In the genomic region with DNA sequence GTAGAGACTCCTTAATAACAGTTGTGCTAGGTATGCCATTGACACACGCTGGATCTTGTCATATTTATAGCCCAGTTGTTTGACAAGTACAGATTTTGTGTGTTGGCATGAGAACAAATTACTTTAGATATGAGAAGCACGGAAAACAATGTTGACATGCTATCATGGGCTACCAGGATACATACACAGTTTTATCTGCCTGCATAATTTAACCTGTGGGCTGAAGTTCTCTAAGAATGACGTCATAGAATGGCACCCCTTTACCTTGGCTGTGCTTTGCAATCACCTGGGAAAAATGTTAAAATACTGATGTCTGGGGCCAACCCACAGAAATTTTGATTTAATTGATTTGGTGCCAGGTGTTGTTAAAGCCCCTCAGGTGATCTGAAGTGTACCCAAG, we compare ENCODE assay signal across 31 cellular contexts. TPM values are rescaled to one million over a fixed set of nuclear protein-coding genes. Genes with fewer than 3 reads are reported as not detected.
DNase-seq lines count a peak whose midpoint lies in the region; ATAC-seq, FAIRE-seq and TF ChIP-seq lines count a peak whose summit lies in the region.
"Had no signal": no experiment of that assay in that cellular context is flagged by ENCODE, and none has a peak within 500 bp of the region (broad histone marks: within the 10 kb centered on the region; RNA-seq: fewer than 3 reads in every experiment).

No MANE protein-coding gene starts in this region.

- 90% methylated on average over 3 of the region's 3 CpGs for WGBS in HepG2 (ENCODE audit: low lambda C conversion rate)

- TF ChIP-seq CTCF in VCaP (conservative IDR thresholded peaks at IDR 0.05) (no peak), foreskin keratinocyte (conservative IDR thresholded peaks at IDR 0.05) (no peak), HepG2 (CRISPR knock-in tag; IDR thresholded peaks at IDR 0.05) (no peak), osteocyte (IDR thresholded peaks at IDR 0.05) (no peak)
- no peak for TF ChIP-seq CTCF in activated CD8-positive, alpha-beta T cell treated with anti-CD3 and anti-CD28 coated beads for 36 hours (IDR thresholded peaks at IDR 0.05)

- no peak for TF ChIP-seq RAD21 in HepG2 (CRISPR knock-in tag; IDR thresholded peaks at IDR 0.05)

- intact Hi-C loops in HepG2 (cut with micrococcal nuclease; ENCODE audit: unreplicated experiment), result no loop called here
- intact Hi-C loops in activated CD8-positive, alpha-beta T cell treated with anti-CD3 and anti-CD28 coated beads for 36 hours (cut with micrococcal nuclease), result no loop called here

- no peak for TF ChIP-seq EP300 in HepG2 (IDR thresholded peaks at IDR 0.05; ENCODE audit: low read depth in 2 of 2, low read length in 2 of 2)
- no peak for TF ChIP-seq EP300 in HepG2 (CRISPR knock-in tag; IDR thresholded peaks at IDR 0.05; ENCODE audit: borderline replicate concordance)

- H3K9me3 Mint-ChIP-seq in osteocyte (ENCODE audit: unreplicated experiment), result no peaks in the 10 kb centered on the region
- H3K9me3 Mint-ChIP-seq in activated CD8-positive, alpha-beta T cell treated with anti-CD3 and anti-CD28 coated beads for 36 hours, result no peaks in the 10 kb centered on the region
- H3K9me3 Mint-ChIP-seq: CD4-positive, alpha-beta memory T cell had no signal

- H3K36me3 Mint-ChIP-seq in osteocyte (ENCODE audit: unreplicated experiment), result peaks cover 2% of the 10 kb centered on the region
- H3K36me3 Mint-ChIP-seq in activated CD8-positive, alpha-beta T cell treated with anti-CD3 and anti-CD28 coated beads for 36 hours (ENCODE audit: low read depth), result no peaks in the 10 kb centered on the region
- H3K36me3 Mint-ChIP-seq: CD4-positive, alpha-beta memory T cell had no signal

- POLR2A ChIA-PET in HepG2 (lab: Yijun Ruan, JAX), result no interaction called here
- POLR2A ChIA-PET in activated CD8-positive, alpha-beta T cell treated with anti-CD3 and anti-CD28 coated beads for 36 hours (lab: Charles Lee), result no interaction called here

- no peak overlapping the region for H3K27ac Mint-ChIP-seq in osteocyte (ENCODE audit: unreplicated experiment)
- no peak overlapping the region for H3K27ac Mint-ChIP-seq in activated CD8-positive, alpha-beta T cell treated with anti-CD3 and anti-CD28 coated beads for 36 hours
- H3K27ac Mint-ChIP-seq: CD4-positive, alpha-beta memory T cell had no signal

- H3K36me3 ChIP-seq in HepG2 (replicated peaks in 1 of 2; ENCODE audit: control insufficient read depth in 1 of 2, insufficient read depth in 2 of 2, low read length in 2 of 2), result no peaks in the 10 kb centered on the region

- no peak overlapping the region for H2AFZ ChIP-seq in HepG2 (ENCODE audit: low read length)

- H3K27me3 ChIP-seq in foreskin keratinocyte, result peaks cover 31% of the 10 kb centered on the region
- no peaks in the 10 kb centered on the region for H3K27me3 ChIP-seq in HepG2 (ENCODE audit: control insufficient read depth in 1 of 2, insufficient read depth in 2 of 2, low read length in 2 of 2)

- H3K4me1 ChIP-seq in foreskin keratinocyte (no peaks in the 10 kb centered on the region), HepG2 (ENCODE audit: insufficient read depth, low read length) (peaks cover 36% of the 10 kb centered on the region)

- CTCF ChIA-PET in HepG2 (lab: Yijun Ruan, JAX; ENCODE audit: low intra/inter-chr PET ratio, low total read pairs), result no interaction called here
- CTCF ChIA-PET in activated CD8-positive, alpha-beta T cell treated with anti-CD3 and anti-CD28 coated beads for 36 hours (lab: Charles Lee), result no interaction called here

- BruUV-seq in HepG2 (replicated peaks; lab: Mats Ljungman, UMichigan), result no TSS peak

- no peak overlapping the region for H3K4me3 ChIP-seq in HepG2 (replicated peaks in 1 of 3; ENCODE audit: insufficient read depth in 1 of 3, low read depth in 2 of 3, low read length in 3 of 3)

- H3K27ac ChIP-seq in VCaP (peak overlapping the region; percentile 81), foreskin keratinocyte (no peak overlapping the region), HepG2 (ENCODE audit: extremely low read length, insufficient read depth, low read length) (no peak overlapping the region)

- H3K27me3 Mint-ChIP-seq in osteocyte (ENCODE audit: unreplicated experiment), result peaks cover 2% of the 10 kb centered on the region
- H3K27me3 Mint-ChIP-seq in activated CD8-positive, alpha-beta T cell treated with anti-CD3 and anti-CD28 coated beads for 36 hours, result peaks cover 5% of the 10 kb centered on the region

- FAIRE-seq in HepG2 (lab: Jason Lieb, UNC) (no peak), frontal cortex (lab: Jason Lieb, UNC) (no peak)
- FAIRE-seq: H54 had no signal

- H3K9me3 ChIP-seq in HepG2 (ENCODE audit: low read length), result no peaks in the 10 kb centered on the region

- peaks cover 4% of the 10 kb centered on the region for H3K4me1 Mint-ChIP-seq in osteocyte (ENCODE audit: unreplicated experiment)
- H3K4me1 Mint-ChIP-seq in activated CD8-positive, alpha-beta T cell treated with anti-CD3 and anti-CD28 coated beads for 36 hours (ENCODE audit: low read depth), result no peaks in the 10 kb centered on the region
- H3K4me1 Mint-ChIP-seq: CD4-positive, alpha-beta memory T cell had no signal

- no peak overlapping the region for H3K4me3 Mint-ChIP-seq in osteocyte (ENCODE audit: unreplicated experiment)
- no peak overlapping the region for H3K4me3 Mint-ChIP-seq in activated CD8-positive, alpha-beta T cell treated with anti-CD3 and anti-CD28 coated beads for 36 hours
- H3K4me3 Mint-ChIP-seq: CD4-positive, alpha-beta memory T cell had no signal

- no peaks in the 10 kb centered on the region for H4K20me1 ChIP-seq in HepG2 (ENCODE audit: insufficient read depth, low read length)

- H3K79me2 ChIP-seq in HepG2 (ENCODE audit: insufficient read depth, low read length), result peaks cover 12% of the 10 kb centered on the region

- no peak overlapping the region for H3K4me2 ChIP-seq in HepG2 (ENCODE audit: low read depth, low read length)

- DNase-seq in foreskin keratinocyte (peak; percentile 2 to 5), HepG2 (ENCODE audit: low spot score) (no peak), frontal cortex (ENCODE audit: low spot score in 2 of 2) (no peak), osteocyte (ENCODE audit: extremely low spot score, unreplicated experiment) (no peak)
- no peak for DNase-seq in activated CD8-positive, alpha-beta T cell treated with anti-CD3 and anti-CD28 coated beads for 36 hours
- DNase-seq: C1 segment of cervical spinal cord; CD4-positive, alpha-beta memory T cell; COR-L47; KBM-7; MV-4-11; NCI-H1105; NCI-H1436 treated with DMSO at 0.1 percent for 48 hours; NCI-H1930; NCI-H2107; NCI-H446; NCI-H524 treated with DMSO at 0.1 percent for 48 hours; NCI-H82; NK-92 treated with Interleukin-12 subunit alpha and Interleukin-12 subunit beta, amount 100 ng/mL, for 24 hours; SHP77 had no signal

- no peak overlapping the region for H3K9ac ChIP-seq in HepG2 (ENCODE audit: insufficient read depth, low read depth, low read length)

- ATAC-seq in foreskin keratinocyte (no peak), HepG2 (no peak), GM21367 (IDR thresholded peaks at IDR 0.05; ENCODE audit: unreplicated experiment) (no peak)
- no peak for ATAC-seq in activated CD8-positive, alpha-beta T cell treated with anti-CD3 and anti-CD28 coated beads for 36 hours

- in situ Hi-C loops in HepG2 (cut with HindIII; ENCODE audit: extremely low pct_ligation_motif_present, low pct_unique_long_range_greater_than_20kb), result no loop called here

- TF ChIP-seq POLR2A in HepG2 (IDR thresholded peaks at IDR 0.05; ENCODE audit: insufficient read depth in 1 of 2, low read depth in 2 of 2, low read length in 2 of 2), result no peak

RNA-seq across cellular contexts. Expression of gene PLA2G12B, which starts 2.8 kb away (rescaled TPM):
- not detected in 2 replicates for total RNA-seq in foreskin keratinocyte
- polyA plus RNA-seq in foreskin keratinocyte, result not detected in 2 replicates
- total RNA-seq in HepG2 (2016; rRNA removed; fragmentation: Illumina TruSeq; extraction: Trizol), result 30.1 and 38.0 TPM in 2 replicates
- 8.5 and 9.1 TPM in 2 replicates for total RNA-seq in HepG2 (2016; cell fraction: cytosol; rRNA removed; fragmentation: Illumina TruSeq; extraction: Trizol; ENCODE audit: low read depth)
- 31.2 and 38.4 TPM in 2 replicates for total RNA-seq in HepG2 (2016; cell fraction: insoluble cytoplasmic fraction; rRNA removed; fragmentation: Illumina TruSeq; extraction: Trizol)
- total RNA-seq in HepG2 (2016; cell fraction: membrane; rRNA removed; fragmentation: Illumina TruSeq; extraction: Trizol), result 13.4 and 16.1 TPM in 2 replicates
- total RNA-seq in HepG2 (2016; cell fraction: nucleus; rRNA removed; fragmentation: Illumina TruSeq; extraction: Trizol), result 30.4 and 30.8 TPM in 2 replicates
- polyA plus RNA-seq in HepG2 (2011; rRNA removed), result 7.5 and 7.7 TPM in 2 replicates
- polyA plus RNA-seq in HepG2 (2011; cell fraction: cytosol; rRNA removed), result 8.2 and 10.1 TPM in 2 replicates
- 1.8 and 2.8 TPM in 2 replicates for polyA plus RNA-seq in HepG2 (2011; cell fraction: nucleus; rRNA removed)
- polyA plus RNA-seq in HepG2 (2012), result 6.9 and 12.8 TPM in 2 replicates
- polyA plus RNA-seq in HepG2 (2016; cell fraction: cytosol; fragmentation: Illumina TruSeq; extraction: Trizol; ENCODE audit: low read depth), result 3.6 and 5.0 TPM in 2 replicates
- polyA plus RNA-seq in HepG2 (2016; cell fraction: insoluble cytoplasmic fraction; fragmentation: Illumina TruSeq; extraction: Trizol; ENCODE audit: low read depth), result 16.4 and 18.9 TPM in 2 replicates
- polyA plus RNA-seq in HepG2 (2016; cell fraction: membrane; fragmentation: Illumina TruSeq; extraction: Trizol; ENCODE audit: low read depth), result 6.2 and 9.2 TPM in 2 replicates
- 26.9 and 29.2 TPM in 2 replicates for polyA plus RNA-seq in HepG2 (2016; cell fraction: nucleus; fragmentation: Illumina TruSeq; extraction: Trizol; ENCODE audit: insufficient read depth, low read depth)
- polyA minus RNA-seq in HepG2 (2011; rRNA and poly(A)+ RNA removed; ENCODE audit: low replicate concordance), result 6.8 TPM in 1 of 2 replicates, not detected in the other
- 5.2 and 5.9 TPM in 2 replicates for polyA minus RNA-seq in HepG2 (2011; cell fraction: cytosol; rRNA and poly(A)+ RNA removed)
- 2.2 and 3.6 TPM in 2 replicates for polyA minus RNA-seq in HepG2 (2011; cell fraction: nucleus; rRNA and poly(A)+ RNA removed)
- 0.41 TPM for total RNA-seq in frontal cortex
- not detected in 2 replicates for total RNA-seq in osteocyte
- not detected for total RNA-seq in activated CD8-positive, alpha-beta T cell treated with anti-CD3 and anti-CD28 coated beads for 36 hours
- total RNA-seq: A673; CD4-positive, alpha-beta memory T cell; Daoy; G401; HT-29; LHCN-M2; MCF 10A; PC-3; RPMI7951; SK-MEL-5 had no signal
- polyA plus RNA-seq: CD4-positive, alpha-beta memory T cell had no signal

RNA-seq across cellular contexts. Expression of gene OIT3, which starts 58.2 kb away (rescaled TPM):
- total RNA-seq in foreskin keratinocyte (not detected in 2 replicates), HepG2 (2016; rRNA removed; fragmentation: Illumina TruSeq; extraction: Trizol) (not detected in 2 replicates), frontal cortex (1.2 TPM), osteocyte (0.19 and 0.21 TPM in 2 replicates)
- polyA plus RNA-seq in foreskin keratinocyte (not detected in 2 replicates), HepG2 (2011; rRNA removed) (not detected in 2 replicates)
- total RNA-seq in HepG2 (2016; cell fraction: cytosol; rRNA removed; fragmentation: Illumina TruSeq; extraction: Trizol; ENCODE audit: low read depth), result not detected in 2 replicates
- total RNA-seq in HepG2 (2016; cell fraction: insoluble cytoplasmic fraction; rRNA removed; fragmentation: Illumina TruSeq; extraction: Trizol), result not detected in 2 replicates
- total RNA-seq in HepG2 (2016; cell fraction: membrane; rRNA removed; fragmentation: Illumina TruSeq; extraction: Trizol), result not detected in 2 replicates
- total RNA-seq in HepG2 (2016; cell fraction: nucleus; rRNA removed; fragmentation: Illumina TruSeq; extraction: Trizol), result not detected in 2 replicates
- polyA plus RNA-seq in HepG2 (2011; cell fraction: cytosol; rRNA removed), result not detected in 2 replicates
- not detected in 2 replicates for polyA plus RNA-seq in HepG2 (2011; cell fraction: nucleus; rRNA removed)
- polyA plus RNA-seq in HepG2 (2012), result 0.52 and 0.79 TPM in 2 replicates
- polyA plus RNA-seq in HepG2 (2016; cell fraction: cytosol; fragmentation: Illumina TruSeq; extraction: Trizol; ENCODE audit: low read depth), result not detected in 2 replicates
- not detected in 2 replicates for polyA plus RNA-seq in HepG2 (2016; cell fraction: insoluble cytoplasmic fraction; fragmentation: Illumina TruSeq; extraction: Trizol; ENCODE audit: low read depth)
- not detected in 2 replicates for polyA plus RNA-seq in HepG2 (2016; cell fraction: membrane; fragmentation: Illumina TruSeq; extraction: Trizol; ENCODE audit: low read depth)
- not detected in 2 replicates for polyA plus RNA-seq in HepG2 (2016; cell fraction: nucleus; fragmentation: Illumina TruSeq; extraction: Trizol; ENCODE audit: insufficient read depth, low read depth)
- polyA minus RNA-seq in HepG2 (2011; rRNA and poly(A)+ RNA removed; ENCODE audit: low replicate concordance), result 0.26 and 0.40 TPM in 2 replicates
- not detected in 2 replicates for polyA minus RNA-seq in HepG2 (2011; cell fraction: cytosol; rRNA and poly(A)+ RNA removed)
- polyA minus RNA-seq in HepG2 (2011; cell fraction: nucleus; rRNA and poly(A)+ RNA removed), result not detected in 2 replicates
- not detected for total RNA-seq in activated CD8-positive, alpha-beta T cell treated with anti-CD3 and anti-CD28 coated beads for 36 hours
- total RNA-seq: A673, Daoy, G401, HT-29, MCF 10A, PC-3, RPMI7951, SK-MEL-5 had no signal
- polyA plus RNA-seq: CD4-positive, alpha-beta memory T cell had no signal

Comparison
In these comparisons a context has a peak if more than half of its experiments do, and no peak if none do; other contexts are left out.
1. DNase-seq: peak in foreskin keratinocyte (2 of 2); none in HepG2 (single experiment), frontal cortex (0 of 2), osteocyte (single experiment) and activated CD8-positive, alpha-beta T cell treated with anti-CD3 and anti-CD28 coated beads for 36 hours (single experiment).